In the genomic region with DNA sequence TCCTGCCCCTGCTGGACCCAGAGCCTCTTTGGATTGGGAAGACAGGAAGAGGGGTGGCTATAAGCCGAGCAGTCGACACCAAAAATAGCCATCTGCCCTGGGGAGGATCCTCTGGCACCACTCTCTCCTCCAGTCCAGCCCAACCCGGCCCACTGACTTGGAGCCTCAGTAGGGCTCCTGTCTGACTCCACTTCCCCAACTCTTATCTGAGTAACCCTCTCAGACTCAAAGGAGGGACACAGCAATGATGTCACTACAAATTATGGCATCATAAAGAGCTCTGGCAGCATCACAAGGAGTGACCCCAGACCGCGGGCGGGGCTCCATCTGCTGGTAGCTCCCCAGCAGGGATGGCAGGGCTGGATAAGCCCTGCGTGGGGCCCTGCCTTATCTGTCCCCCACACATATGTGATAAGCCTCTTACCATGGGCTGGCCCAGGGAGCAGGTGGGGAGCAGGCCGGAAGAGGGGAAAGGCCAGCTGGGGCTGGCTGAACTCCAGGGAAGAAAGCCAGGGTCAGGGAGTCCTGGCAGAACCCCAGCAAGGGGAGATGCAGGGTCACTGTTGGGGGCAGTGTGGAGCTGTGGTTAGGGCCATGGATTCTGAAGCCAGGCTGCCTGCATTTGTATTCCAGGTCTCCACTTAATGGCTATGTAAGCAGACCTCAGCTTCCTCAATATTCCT, we compare ENCODE assay signal across 8 cellular contexts. TPM values are rescaled to one million over a fixed set of nuclear protein-coding genes. Genes with fewer than 3 reads are reported as not detected.
DNase-seq lines count a peak whose midpoint lies in the region; ATAC-seq and TF ChIP-seq lines count a peak whose summit lies in the region.

No MANE protein-coding gene starts in this region.

- CTCF ChIA-PET in activated CD8-positive, alpha-beta T cell treated with anti-CD3 and anti-CD28 coated beads for 36 hours (lab: Charles Lee), result interaction anchor here (0.8 to 5.7 kb wide), 13 partner anchors 11 to 506 kb away, joined by 3 to 98 read pairs (median 6); a partner anchor contains a TSS
- CTCF ChIA-PET in activated CD8-positive, alpha-beta T cell treated with anti-CD3 and anti-CD28 coated beads, Interleukin-2, amount 10 ng/mL, durations not matched to agents 7 days and 5 days (lab: Charles Lee), result interaction anchor here (0.9 to 7.1 kb wide), 19 partner anchors 9 to 506 kb away, joined by 3 to 107 read pairs (median 7); a partner anchor contains a TSS

- TF ChIP-seq CTCF in activated CD8-positive, alpha-beta T cell treated with anti-CD3 and anti-CD28 coated beads for 36 hours (IDR thresholded peaks at IDR 0.05), result no peak

- no peak overlapping the region for H3K4me3 Mint-ChIP-seq in activated CD8-positive, alpha-beta T cell treated with anti-CD3 and anti-CD28 coated beads for 36 hours
- no peak overlapping the region for H3K4me3 Mint-ChIP-seq in activated CD8-positive, alpha-beta T cell treated with anti-CD3 and anti-CD28 coated beads, Interleukin-2, amount 10 ng/mL, durations not matched to agents 7 days and 5 days

- DNase-seq in activated CD8-positive, alpha-beta T cell treated with anti-CD3 and anti-CD28 coated beads for 36 hours, result peak; percentile 32
- no peak for DNase-seq in activated CD8-positive, alpha-beta T cell treated with anti-CD3 and anti-CD28 coated beads, Interleukin-2, amount 10 ng/mL, durations not matched to agents 7 days and 5 days
- DNase-seq in mesenteric fat pad (ENCODE audit: low spot score) (peak; percentile 85), cerebellar cortex (ENCODE audit: low spot score) (no peak), NCI-H2171 (lab: John Stamatoyannopoulos, UW) (no peak)
- no peak for DNase-seq in NK-92 treated with Interleukin-12 subunit alpha and Interleukin-12 subunit beta, amount 100 ng/mL, for 24 hours (lab: John Stamatoyannopoulos, UW)

- H3K9me3 Mint-ChIP-seq in activated CD8-positive, alpha-beta T cell treated with anti-CD3 and anti-CD28 coated beads for 36 hours, result no peaks in the 10 kb centered on the region
- H3K9me3 Mint-ChIP-seq in activated CD8-positive, alpha-beta T cell treated with anti-CD3 and anti-CD28 coated beads, Interleukin-2, amount 10 ng/mL, durations not matched to agents 7 days and 5 days (ENCODE audit: insufficient read depth), result no peaks in the 10 kb centered on the region

- POLR2A ChIA-PET in activated CD8-positive, alpha-beta T cell treated with anti-CD3 and anti-CD28 coated beads for 36 hours (lab: Charles Lee), result interaction anchor here (0.9 to 1.0 kb wide), 2 partner anchors 30 to 43 kb away, joined by 3 to 4 read pairs; no protein-coding TSS in a partner anchor
- POLR2A ChIA-PET in activated CD8-positive, alpha-beta T cell treated with anti-CD3 and anti-CD28 coated beads, Interleukin-2, amount 10 ng/mL, durations not matched to agents 7 days and 5 days (lab: Charles Lee), result interaction anchor here (0.6 kb wide), 1 partner anchor 22 kb away, joined by 3 read pairs; no protein-coding TSS in a partner anchor

- H3K27ac Mint-ChIP-seq in activated CD8-positive, alpha-beta T cell treated with anti-CD3 and anti-CD28 coated beads for 36 hours, result no peak overlapping the region
- no peak overlapping the region for H3K27ac Mint-ChIP-seq in activated CD8-positive, alpha-beta T cell treated with anti-CD3 and anti-CD28 coated beads, Interleukin-2, amount 10 ng/mL, durations not matched to agents 7 days and 5 days

- peaks cover 10% of the 10 kb centered on the region for H3K4me1 Mint-ChIP-seq in activated CD8-positive, alpha-beta T cell treated with anti-CD3 and anti-CD28 coated beads for 36 hours (ENCODE audit: low read depth)
- peaks cover 16% of the 10 kb centered on the region for H3K4me1 Mint-ChIP-seq in activated CD8-positive, alpha-beta T cell treated with anti-CD3 and anti-CD28 coated beads, Interleukin-2, amount 10 ng/mL, durations not matched to agents 7 days and 5 days (ENCODE audit: low read depth)

- intact Hi-C loops in activated CD8-positive, alpha-beta T cell treated with anti-CD3 and anti-CD28 coated beads for 36 hours (cut with micrococcal nuclease), result loop anchor here (5.0 kb wide), 1 partner anchor 34 kb away; no protein-coding TSS in a partner anchor

- H3K27ac ChIP-seq in cingulate gyrus (ENCODE audit: low read depth, low read length), result peak overlapping the region; percentile 85

- no peaks in the 10 kb centered on the region for H3K36me3 Mint-ChIP-seq in activated CD8-positive, alpha-beta T cell treated with anti-CD3 and anti-CD28 coated beads for 36 hours (ENCODE audit: low read depth)
- no peaks in the 10 kb centered on the region for H3K36me3 Mint-ChIP-seq in activated CD8-positive, alpha-beta T cell treated with anti-CD3 and anti-CD28 coated beads, Interleukin-2, amount 10 ng/mL, durations not matched to agents 7 days and 5 days (ENCODE audit: low read depth)

- no peaks in the 10 kb centered on the region for H3K27me3 Mint-ChIP-seq in activated CD8-positive, alpha-beta T cell treated with anti-CD3 and anti-CD28 coated beads for 36 hours
- peaks cover 8% of the 10 kb centered on the region for H3K27me3 Mint-ChIP-seq in activated CD8-positive, alpha-beta T cell treated with anti-CD3 and anti-CD28 coated beads, Interleukin-2, amount 10 ng/mL, durations not matched to agents 7 days and 5 days (ENCODE audit: low read depth)

- no peak for ATAC-seq in activated CD8-positive, alpha-beta T cell treated with anti-CD3 and anti-CD28 coated beads for 36 hours
- ATAC-seq in activated CD8-positive, alpha-beta T cell treated with anti-CD3 and anti-CD28 coated beads, Interleukin-2, amount 10 ng/mL, durations not matched to agents 7 days and 5 days, result no peak
- no peak for ATAC-seq in HG03095 (IDR thresholded peaks at IDR 0.05; ENCODE audit: unreplicated experiment)

RNA-seq across cellular contexts. Expression of a gene that starts 4.6 kb away (rescaled TPM):
- total RNA-seq in activated CD8-positive, alpha-beta T cell treated with anti-CD3 and anti-CD28 coated beads for 36 hours, result 1 to 10 TPM; 6.5 to 7.4 TPM
- total RNA-seq in activated CD8-positive, alpha-beta T cell treated with anti-CD3 and anti-CD28 coated beads, Interleukin-2, amount 10 ng/mL, durations not matched to agents 7 days and 5 days, result 1 to 10 TPM; 1.9 to 2.3 TPM
- total RNA-seq in mesenteric fat pad, result 2.2 TPM

RNA-seq across cellular contexts. Expression of a gene that starts 44.5 kb away (rescaled TPM):
- total RNA-seq in activated CD8-positive, alpha-beta T cell treated with anti-CD3 and anti-CD28 coated beads for 36 hours, result 1 to 10 TPM; 1.4 to 1.8 TPM
- total RNA-seq in activated CD8-positive, alpha-beta T cell treated with anti-CD3 and anti-CD28 coated beads, Interleukin-2, amount 10 ng/mL, durations not matched to agents 7 days and 5 days, result 1 to 10 TPM; 1.1 to 1.3 TPM
- total RNA-seq in mesenteric fat pad, result 3.9 TPM

RNA-seq across cellular contexts. Expression of a gene that starts 56.9 kb away (rescaled TPM):
- total RNA-seq in activated CD8-positive, alpha-beta T cell treated with anti-CD3 and anti-CD28 coated beads for 36 hours, result 10 to 100 TPM; 35.4 to 35.5 TPM
- 10 to 100 TPM; 20.1 to 20.2 TPM for total RNA-seq in activated CD8-positive, alpha-beta T cell treated with anti-CD3 and anti-CD28 coated beads, Interleukin-2, amount 10 ng/mL, durations not matched to agents 7 days and 5 days
- 66.3 TPM for total RNA-seq in mesenteric fat pad

Comparison
In these comparisons a context has a peak if more than half of its experiments do, and no peak if none do; other contexts are left out.
1. DNase-seq: peak in activated CD8-positive, alpha-beta T cell treated with anti-CD3 and anti-CD28 coated beads for 36 hours (single experiment) and mesenteric fat pad (single experiment); none in activated CD8-positive, alpha-beta T cell treated with anti-CD3 and anti-CD28 coated beads, Interleukin-2, amount 10 ng/mL, durations not matched to agents 7 days and 5 days (single experiment), NK-92 treated with Interleukin-12 subunit alpha and Interleukin-12 subunit beta, amount 100 ng/mL, for 24 hours (single experiment), cerebellar cortex (single experiment) and NCI-H2171 (single experiment).